In genomic region chr18:27695054-27695453, GRCh38 we compare ENCODE assay signal across 1 cellular context.
TF ChIP-seq lines count a peak whose summit lies in the region.

No MANE protein-coding gene starts in this region.

TF ChIP-seq in H1, 55 proteins besides CTCF, POLR2A, EP300 and RAD21:
- no peak for TF ChIP-seq TEAD4 (IDR thresholded peaks at IDR 0.05; ENCODE audit: low read depth, low read length)
- TF ChIP-seq E2F6 (IDR thresholded peaks at IDR 0.05) = no peak
- TF ChIP-seq TAF1 (IDR thresholded peaks at IDR 0.05; ENCODE audit: low read depth, low read length) = no peak
- TF ChIP-seq ATF2 (IDR thresholded peaks at IDR 0.05; ENCODE audit: low read length) = no peak
- 0 out of 2 replicates have a peak, but pooled peaks have one; percentile 34 for TF ChIP-seq MAX (IDR thresholded peaks at IDR 0.05)
- no peak for TF ChIP-seq CBX8 (IDR thresholded peaks at IDR 0.05; ENCODE audit: borderline replicate concordance, low read depth, low read length)
- TF ChIP-seq EZH2 (IDR thresholded peaks at IDR 0.05; ENCODE audit: low read depth, low read length, severe bottlenecking) = no peak
